ENCODE assay signal across 1 cellular context in the genomic region with DNA sequence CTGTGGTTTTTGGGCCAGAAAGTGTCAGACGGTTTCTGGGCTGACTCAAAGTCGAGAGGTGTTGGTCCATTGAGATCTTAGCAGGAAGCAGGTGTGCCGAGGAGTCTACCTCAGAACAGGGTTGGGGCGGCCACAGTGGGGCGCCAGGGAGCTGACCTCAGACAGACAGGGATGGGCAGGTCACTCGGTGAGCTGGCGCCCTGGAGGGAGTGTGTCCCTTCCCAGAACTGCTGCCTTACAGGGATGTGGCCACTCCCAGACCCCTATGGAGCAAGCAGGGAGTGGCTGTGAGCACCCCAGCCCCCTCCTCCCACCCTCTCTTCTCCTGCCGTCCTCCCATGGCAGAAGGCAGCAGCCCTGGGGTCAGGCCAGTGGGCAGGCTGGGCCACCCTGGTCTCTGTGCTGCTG.
TF ChIP-seq lines count a peak whose summit lies in the region.

No MANE protein-coding gene starts in this region.

TF ChIP-seq in A549, 52 proteins besides CTCF, POLR2A, EP300 and RAD21 (continued from another document):
- TF ChIP-seq, protein P1, sequence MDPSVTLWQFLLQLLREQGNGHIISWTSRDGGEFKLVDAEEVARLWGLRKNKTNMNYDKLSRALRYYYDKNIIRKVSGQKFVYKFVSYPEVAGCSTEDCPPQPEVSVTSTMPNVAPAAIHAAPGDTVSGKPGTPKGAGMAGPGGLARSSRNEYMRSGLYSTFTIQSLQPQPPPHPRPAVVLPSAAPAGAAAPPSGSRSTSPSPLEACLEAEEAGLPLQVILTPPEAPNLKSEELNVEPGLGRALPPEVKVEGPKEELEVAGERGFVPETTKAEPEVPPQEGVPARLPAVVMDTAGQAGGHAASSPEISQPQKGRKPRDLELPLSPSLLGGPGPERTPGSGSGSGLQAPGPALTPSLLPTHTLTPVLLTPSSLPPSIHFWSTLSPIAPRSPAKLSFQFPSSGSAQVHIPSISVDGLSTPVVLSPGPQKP (IDR thresholded peaks at IDR 0.05; ENCODE audit: low read depth, low read length) = no peak
TF ChIP-seq in A549: peak in this region for 1.
